ENCODE assay signal across 21 cellular contexts in the genomic region with DNA sequence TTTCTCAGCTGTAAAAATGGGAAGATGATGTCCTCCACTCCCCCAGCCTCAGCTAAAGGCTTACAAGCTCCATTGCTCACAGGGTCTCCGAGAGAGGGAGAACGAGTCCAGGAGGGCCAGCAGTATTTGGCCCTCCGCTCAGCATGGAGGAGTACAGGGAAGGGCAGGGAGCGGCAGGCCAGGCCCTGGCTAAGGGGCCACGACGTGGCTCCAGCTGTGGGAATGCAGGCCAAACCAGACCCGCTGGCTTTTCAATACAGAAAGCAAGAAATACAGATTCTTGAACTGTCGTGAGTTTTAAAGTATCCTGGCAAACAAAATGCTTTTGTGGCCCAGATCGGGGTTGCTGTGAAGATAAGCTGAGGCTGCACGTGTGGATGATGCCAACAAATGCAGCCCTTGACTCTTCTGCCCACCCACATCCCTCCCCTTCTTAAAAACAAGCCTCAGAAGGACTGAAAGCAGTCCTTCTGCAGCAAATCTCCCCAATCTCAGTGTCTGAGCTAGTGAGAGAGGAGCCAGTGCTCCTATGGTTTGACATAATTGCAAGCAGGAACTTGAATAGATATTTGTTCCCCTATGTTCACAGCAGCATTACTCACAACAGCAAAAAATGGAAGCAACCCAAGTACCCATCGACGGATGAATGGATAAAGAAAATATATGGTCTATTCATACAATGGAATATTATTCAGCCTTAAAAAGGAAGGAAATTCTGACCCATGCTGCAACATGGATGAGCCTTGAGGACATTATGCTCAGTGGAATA. TPM values are rescaled to one million over a fixed set of nuclear protein-coding genes. Genes with fewer than 3 reads are reported as not detected.
"Had no signal": no experiment of that assay in that cellular context is flagged by ENCODE, and none has a peak within 500 bp of the region (broad histone marks: within the 10 kb centered on the region; RNA-seq: fewer than 3 reads in every experiment).

No MANE protein-coding gene starts in this region.

- H3K4me3 ChIP-seq: ascending aorta, esophagus squamous epithelium, neural progenitor cell, psoas muscle, right lobe of liver, smooth muscle cell, thyroid gland had no signal

- H2AFZ ChIP-seq: neural progenitor cell had no signal

- DNase-seq: activated CD4-positive, alpha-beta T cell treated with anti-CD3 and anti-CD28 coated beads, Interleukin-2, amount 10 ng/mL, durations not matched to agents 7 days and 5 days; activated CD8-positive, alpha-beta memory T cell treated with anti-CD3 and anti-CD28 coated beads for 24 hours; activated CD8-positive, alpha-beta memory T cell treated with anti-CD3 and anti-CD28 coated beads, Interleukin-2, amount 50 U/mL, for 48 hours; activated effector memory CD4-positive, alpha-beta T cell treated with anti-CD3 and anti-CD28 coated beads, Interleukin-2, amount 50 U/mL, for 16 hours; activated naive CD4-positive, alpha-beta T cell treated with anti-CD3 and anti-CD28 coated beads, Interleukin-2, amount 50 U/mL, for 16 hours; activated T-cell treated with anti-CD3 and anti-CD28 coated beads, Interleukin-2, amount 50 U/mL, for 48 hours; cerebellar nuclear complex; effector CD8-positive, alpha-beta T cell; esophagus squamous epithelium; mesendoderm; naive thymus-derived CD4-positive, alpha-beta T cell; right lobe of liver; stimulated activated CD8-positive, alpha-beta memory T cell treated with anti-CD3 and anti-CD28 coated beads, Interleukin-4, amount 100 ng/mL, for 48 hours; stimulated activated naive CD4-positive, alpha-beta T cell; thyroid gland had no signal

- H3K27ac Mint-ChIP-seq: activated CD4-positive, alpha-beta T cell treated with anti-CD3 and anti-CD28 coated beads, Interleukin-2, amount 10 ng/mL, durations not matched to agents 7 days and 5 days; naive thymus-derived CD4-positive, alpha-beta T cell; neural progenitor cell had no signal

- H3K4me2 ChIP-seq: neural progenitor cell, smooth muscle cell had no signal

- H3K36me3 Mint-ChIP-seq: naive thymus-derived CD4-positive, alpha-beta T cell; neural progenitor cell had no signal

- H3K4me1 ChIP-seq: ascending aorta, psoas muscle, right lobe of liver had no signal

- H3K4me1 Mint-ChIP-seq: activated CD4-positive, alpha-beta T cell treated with anti-CD3 and anti-CD28 coated beads, Interleukin-2, amount 10 ng/mL, durations not matched to agents 7 days and 5 days had no signal

- H3K27me3 ChIP-seq: ascending aorta, neural progenitor cell, thyroid gland had no signal

- H3K4me3 Mint-ChIP-seq: activated CD4-positive, alpha-beta T cell treated with anti-CD3 and anti-CD28 coated beads, Interleukin-2, amount 10 ng/mL, durations not matched to agents 7 days and 5 days; naive thymus-derived CD4-positive, alpha-beta T cell; neural progenitor cell had no signal

- ATAC-seq: activated CD4-positive, CD25-positive, alpha-beta regulatory T cell treated with anti-CD3 and anti-CD28 coated beads, Interleukin-2, amount 50 U/mL, for 24 hours; naive thymus-derived CD4-positive, alpha-beta T cell; psoas muscle; right lobe of liver had no signal

- H3K36me3 ChIP-seq: ascending aorta, esophagus squamous epithelium, neural progenitor cell, right lobe of liver, thyroid gland had no signal

- H3K9me3 Mint-ChIP-seq: activated CD4-positive, alpha-beta T cell treated with anti-CD3 and anti-CD28 coated beads, Interleukin-2, amount 10 ng/mL, durations not matched to agents 7 days and 5 days; naive thymus-derived CD4-positive, alpha-beta T cell; neural progenitor cell had no signal

- H3K27ac ChIP-seq: neural progenitor cell, psoas muscle, right lobe of liver, thyroid gland had no signal

- H3K9me3 ChIP-seq: ascending aorta, esophagus squamous epithelium, psoas muscle, right lobe of liver, thyroid gland had no signal

RNA-seq across cellular contexts. Expression of a gene that starts 18.5 kb away (rescaled TPM):
- total RNA-seq: activated CD4-positive, alpha-beta T cell treated with anti-CD3 and anti-CD28 coated beads, Interleukin-2, amount 10 ng/mL, durations not matched to agents 7 days and 5 days; T-helper 1 cell treated with Interleukin-12 subunit alpha and Interleukin-12 subunit beta and Interleukin-4 antibody, amounts not matched to agents 30 ng/mL and 1 ng/mL, for 36 hours had no signal
